7 cellular contexts compared by ENCODE assay signal in genomic region chr1:15919316-15919715, GRCh38. TPM values are rescaled to one million over a fixed set of nuclear protein-coding genes. Genes with fewer than 3 reads are reported as not detected.
DNase-seq lines count a peak whose midpoint lies in the region; ATAC-seq and TF ChIP-seq lines count a peak whose summit lies in the region.

No MANE protein-coding gene starts in this region.

- H3K4me3 ChIP-seq in smooth muscle cell: no peak overlapping the region

- no peaks in the 10 kb centered on the region for H3F3A ChIP-seq in smooth muscle cell (ENCODE audit: low read depth)

- peaks cover 7% of the 10 kb centered on the region for H3K4me1 Mint-ChIP-seq in CD14-positive monocyte

- no peak overlapping the region for H3K27ac Mint-ChIP-seq in CD14-positive monocyte

- TF ChIP-seq CTCF in smooth muscle cell (IDR thresholded peaks at IDR 0.05; ENCODE audit: borderline replicate concordance, insufficient read depth, poor library complexity, severe bottlenecking) (no peak), CD14-positive monocyte (IDR thresholded peaks at IDR 0.05) (no peak)

- no peaks in the 10 kb centered on the region for H3K27me3 ChIP-seq in smooth muscle cell (ENCODE audit: low read depth)

- H4K20me1 ChIP-seq in smooth muscle cell (ENCODE audit: low read depth): no peaks in the 10 kb centered on the region

- H3K9ac ChIP-seq in smooth muscle cell (ENCODE audit: low read depth): peak overlapping the region; percentile 41

- no peaks in the 10 kb centered on the region for H3K9me3 ChIP-seq in smooth muscle cell (replicated peaks; ENCODE audit: low read depth)

- peak overlapping the region; percentile 86 for H3K27ac ChIP-seq in smooth muscle cell (ENCODE audit: low read depth)

- peaks cover 32% of the 10 kb centered on the region for H3K79me2 ChIP-seq in smooth muscle cell (ENCODE audit: low read depth)

- 29% methylated on average over 7 of the region's 7 CpGs for WGBS in smooth muscle cell (ENCODE audit: low lambda C conversion rate)

- ATAC-seq in GM19452 (IDR thresholded peaks at IDR 0.05; ENCODE audit: unreplicated experiment) (peak; percentile 65), HG03565 (IDR thresholded peaks at IDR 0.05; ENCODE audit: unreplicated experiment) (peak; percentile 72)

- peaks cover 7% of the 10 kb centered on the region for H3K36me3 ChIP-seq in smooth muscle cell (ENCODE audit: low read depth)

- peak overlapping the region; percentile 64 for H3K4me2 ChIP-seq in smooth muscle cell

- intact Hi-C loops in CD14-positive monocyte (cut with micrococcal nuclease): no loop called here

- no peaks in the 10 kb centered on the region for H3K9me3 Mint-ChIP-seq in CD14-positive monocyte

- DNase-seq in activated gamma-delta T cell treated with anti-CD3 and anti-CD28 coated beads, Interleukin-2, amount 50 U/mL, for 16 hours (ENCODE audit: low read depth): peak; percentile 59
- no peak for DNase-seq in smooth muscle cell (lab: John Stamatoyannopoulos, UW; ENCODE audit: unreplicated experiment)
- no peak for DNase-seq in CD14-positive monocyte (ENCODE audit: low spot score)
- DNase-seq in NCI-H748 treated with DMSO at 0.1 percent for 48 hours (lab: John Stamatoyannopoulos, UW): no peak
- no peak for DNase-seq in NCI-H1436 (lab: John Stamatoyannopoulos, UW)

- H3K36me3 Mint-ChIP-seq in CD14-positive monocyte: peaks cover 75 to 88% of the 10 kb centered on the region in 2 donors

- H3K4me3 Mint-ChIP-seq in CD14-positive monocyte: no peak overlapping the region

- H3K27me3 Mint-ChIP-seq in CD14-positive monocyte (ENCODE audit: low read depth in 3 of 3): no peaks in the 10 kb centered on the region

- no peak overlapping the region for H2AFZ ChIP-seq in smooth muscle cell (ENCODE audit: low read depth)

- peaks cover 6% of the 10 kb centered on the region for H3K4me1 ChIP-seq in smooth muscle cell (ENCODE audit: low read depth)

RNA-seq across cellular contexts. Expression of gene ZBTB17, which starts 56.6 kb away (rescaled TPM):
- total RNA-seq in smooth muscle cell: 19.6 and 29.4 TPM in 2 replicates
- polyA plus RNA-seq in smooth muscle cell (42.5 and 43.0 TPM in 2 replicates), CD14-positive monocyte (1 to 10 TPM; 2.8 to 7.6 TPM)
